In genomic region chr1:153231363-153231762, GRCh38 we compare ENCODE assay signal across 28 cellular contexts. TPM values are rescaled to one million over a fixed set of nuclear protein-coding genes. Genes with fewer than 3 reads are reported as not detected.
DNase-seq lines count a peak whose midpoint lies in the region; ATAC-seq and TF ChIP-seq lines count a peak whose summit lies in the region.
"Had no signal": no experiment of that assay in that cellular context is flagged by ENCODE, and none has a peak within 500 bp of the region (broad histone marks: within the 10 kb centered on the region; RNA-seq: fewer than 3 reads in every experiment).

No MANE protein-coding gene starts in this region.

- no peaks in the 10 kb centered on the region for H3K36me3 Mint-ChIP-seq in dendritic cell treated with granulocyte-macrophage colony-stimulating factor and Interleukin-4, amounts not matched to agents 40 ng/mL and 50 ng/mL, for 4 days (ENCODE audit: low read depth)
- H3K36me3 Mint-ChIP-seq in chondrocyte (ENCODE audit: low read depth), result no peaks in the 10 kb centered on the region
- H3K36me3 Mint-ChIP-seq: activated CD8-positive, alpha-beta memory T cell treated with anti-CD3 and anti-CD28 coated beads, Interleukin-2, amount 10 ng/mL, durations not matched to agents 7 days and 5 days; stimulated activated naive B cell treated with anti-CD40 and anti-IgM and Interleukin-4, amounts not matched to agents 10 μg/mL and 1 μg/mL and 100 μg/mL, for 72 hours had no signal

- H3K4me1 ChIP-seq in left ventricle myocardium inferior, result no peaks in the 10 kb centered on the region
- H3K4me1 ChIP-seq in muscle layer of duodenum (ENCODE audit: control insufficient read depth in 1 of 2, insufficient read depth in 2 of 2, low read length in 2 of 2), result no peaks in the 10 kb centered on the region
- H3K4me1 ChIP-seq: BE2C, testis had no signal

- H3K4me3 ChIP-seq in left ventricle myocardium inferior (no peak overlapping the region), muscle layer of duodenum (ENCODE audit: low read depth in 1 of 2, low read length in 2 of 2) (no peak overlapping the region)
- H3K4me3 ChIP-seq: heart left ventricle, testis had no signal

- H3K9me3 Mint-ChIP-seq in dendritic cell treated with granulocyte-macrophage colony-stimulating factor and Interleukin-4, amounts not matched to agents 40 ng/mL and 50 ng/mL, for 4 days, result no peaks in the 10 kb centered on the region
- no peaks in the 10 kb centered on the region for H3K9me3 Mint-ChIP-seq in chondrocyte (ENCODE audit: low read depth)
- H3K9me3 Mint-ChIP-seq: activated B cell treated with CpG ODN at 0.5 μM for 24 hours; stimulated activated naive B cell treated with anti-CD40 and anti-IgM and Interleukin-4, amounts not matched to agents 10 μg/mL and 1 μg/mL and 100 μg/mL, for 72 hours had no signal

- H3K4me1 Mint-ChIP-seq in dendritic cell treated with granulocyte-macrophage colony-stimulating factor and Interleukin-4, amounts not matched to agents 40 ng/mL and 50 ng/mL, for 4 days (ENCODE audit: low read depth), result peaks cover 33% of the 10 kb centered on the region
- H3K4me1 Mint-ChIP-seq in chondrocyte (ENCODE audit: low read depth), result no peaks in the 10 kb centered on the region
- H3K4me1 Mint-ChIP-seq: activated B cell treated with CpG ODN at 0.5 μM for 24 hours; activated CD8-positive, alpha-beta memory T cell treated with anti-CD3 and anti-CD28 coated beads, Interleukin-2, amount 10 ng/mL, durations not matched to agents 7 days and 5 days had no signal

- H3K27me3 Mint-ChIP-seq in dendritic cell treated with granulocyte-macrophage colony-stimulating factor and Interleukin-4, amounts not matched to agents 40 ng/mL and 50 ng/mL, for 4 days, result no peaks in the 10 kb centered on the region
- H3K27me3 Mint-ChIP-seq in chondrocyte (ENCODE audit: low read depth), result peaks cover 17% of the 10 kb centered on the region

- no peak overlapping the region for H3K4me3 Mint-ChIP-seq in dendritic cell treated with granulocyte-macrophage colony-stimulating factor and Interleukin-4, amounts not matched to agents 40 ng/mL and 50 ng/mL, for 4 days
- no peak overlapping the region for H3K4me3 Mint-ChIP-seq in chondrocyte (ENCODE audit: unreplicated experiment)
- H3K4me3 Mint-ChIP-seq: activated B cell treated with CpG ODN at 0.5 μM for 24 hours; activated CD8-positive, alpha-beta memory T cell treated with anti-CD3 and anti-CD28 coated beads, Interleukin-2, amount 10 ng/mL, durations not matched to agents 7 days and 5 days; stimulated activated naive B cell treated with anti-CD40 and anti-IgM and Interleukin-4, amounts not matched to agents 10 μg/mL and 1 μg/mL and 100 μg/mL, for 72 hours had no signal

- DNase-seq in left ventricle myocardium superior (no peak), left ventricle myocardium inferior (no peak), chondrocyte (ENCODE audit: low spot score) (no peak), NCI-H1105 (lab: John Stamatoyannopoulos, UW) (no peak), NCI-H774 (lab: John Stamatoyannopoulos, UW) (no peak)
- DNase-seq: activated B cell treated with CpG ODN at 0.5 μM for 24 hours; activated CD4-positive, alpha-beta T cell treated with anti-CD3 and anti-CD28 coated beads, Interleukin-2, amount 50 U/mL, for 1 hour; activated CD8-positive, alpha-beta memory T cell treated with anti-CD3 and anti-CD28 coated beads, Interleukin-2, amount 10 ng/mL, durations not matched to agents 7 days and 5 days; activated naive CD4-positive, alpha-beta T cell treated with Interleukin-2 at 50 U/mL for 16 hours; BE2C; DMS153; GOT3; heart left ventricle; mesenchymal stem cell; NCI-H1105 treated with DMSO at 0.1 percent for 48 hours; NCI-H2029; NCI-H345; stimulated activated CD4-positive, alpha-beta T cell treated with anti-CD3 and anti-CD28 coated beads, Interleukin-4, amount 100 ng/mL, for 4 hours; stimulated activated naive B cell treated with anti-CD40 and anti-IgM and Interleukin-4, amounts not matched to agents 10 μg/mL and 1 μg/mL and 100 μg/mL, for 72 hours; T-helper 9 cell; testis had no signal

- H3K27ac Mint-ChIP-seq in dendritic cell treated with granulocyte-macrophage colony-stimulating factor and Interleukin-4, amounts not matched to agents 40 ng/mL and 50 ng/mL, for 4 days, result peak overlapping the region; percentile 1
- no peak overlapping the region for H3K27ac Mint-ChIP-seq in chondrocyte (ENCODE audit: unreplicated experiment)
- H3K27ac Mint-ChIP-seq: activated B cell treated with CpG ODN at 0.5 μM for 24 hours; activated CD8-positive, alpha-beta memory T cell treated with anti-CD3 and anti-CD28 coated beads, Interleukin-2, amount 10 ng/mL, durations not matched to agents 7 days and 5 days; progenitor cell of endocrine pancreas had no signal

- intact Hi-C loops in left ventricle myocardium superior (cut with micrococcal nuclease) (no loop called here), left ventricle myocardium inferior (cut with micrococcal nuclease) (no loop called here)
- intact Hi-C loops in dendritic cell treated with granulocyte-macrophage colony-stimulating factor and Interleukin-4, amounts not matched to agents 40 ng/mL and 50 ng/mL, for 4 days (cut with micrococcal nuclease), result no loop called here

- H3K27ac ChIP-seq in left ventricle myocardium inferior (replicated peaks) (no peak overlapping the region), muscle layer of duodenum (ENCODE audit: low read length) (peak overlapping the region; percentile 32)
- H3K27ac ChIP-seq: heart left ventricle, testis had no signal

- TF ChIP-seq CTCF in left ventricle myocardium inferior (IDR thresholded peaks at IDR 0.05; ENCODE audit: borderline replicate concordance), result no peak
- no peak for TF ChIP-seq CTCF in chondrocyte (IDR thresholded peaks at IDR 0.05)

- H3K27me3 ChIP-seq in left ventricle myocardium inferior (ENCODE audit: low read depth) (peaks cover 55% of the 10 kb centered on the region), muscle layer of duodenum (ENCODE audit: low read depth, low read length) (no peaks in the 10 kb centered on the region)
- H3K27me3 ChIP-seq: BE2C, testis had no signal

- H3K36me3 ChIP-seq in left ventricle myocardium inferior (no peaks in the 10 kb centered on the region), muscle layer of duodenum (ENCODE audit: control insufficient read depth in 1 of 2, insufficient read depth in 2 of 2, low read length in 2 of 2) (no peaks in the 10 kb centered on the region)
- H3K36me3 ChIP-seq: BE2C, heart left ventricle had no signal

- no peaks in the 10 kb centered on the region for H3K9me3 ChIP-seq in left ventricle myocardium inferior (replicated peaks)
- no peaks in the 10 kb centered on the region for H3K9me3 ChIP-seq in muscle layer of duodenum (ENCODE audit: control insufficient read depth in 1 of 2, low read length in 2 of 2)
- H3K9me3 ChIP-seq: BE2C, heart left ventricle, testis had no signal

- peak; percentile 11 for ATAC-seq in left ventricle myocardium superior
- ATAC-seq: activated CD8-positive, alpha-beta memory T cell treated with anti-CD3 and anti-CD28 coated beads, Interleukin-2, amount 10 ng/mL, durations not matched to agents 7 days and 5 days; sciatic nerve; stimulated activated naive B cell treated with anti-CD40 and anti-IgM and Interleukin-4, amounts not matched to agents 10 μg/mL and 1 μg/mL and 100 μg/mL, for 72 hours had no signal

RNA-seq across cellular contexts. Expression of gene PRR9, which starts 14.0 kb away (rescaled TPM):
- total RNA-seq in left ventricle myocardium superior (not detected), left ventricle myocardium inferior (not detected), chondrocyte (not detected in 3 replicates)
- total RNA-seq: activated B cell treated with CpG ODN at 0.5 μM for 24 hours; activated CD8-positive, alpha-beta memory T cell treated with anti-CD3 and anti-CD28 coated beads, Interleukin-2, amount 10 ng/mL, durations not matched to agents 7 days and 5 days; kidney epithelial cell; LHCN-M2; myocyte; progenitor cell of endocrine pancreas; sciatic nerve had no signal

RNA-seq across cellular contexts. Expression of gene LORICRIN, which starts 28.1 kb away (rescaled TPM):
- total RNA-seq in left ventricle myocardium superior (not detected), left ventricle myocardium inferior (not detected), chondrocyte (not detected in 3 replicates)
- total RNA-seq: activated CD8-positive, alpha-beta memory T cell treated with anti-CD3 and anti-CD28 coated beads, Interleukin-2, amount 10 ng/mL, durations not matched to agents 7 days and 5 days; heart left ventricle; kidney epithelial cell; LHCN-M2; myocyte; progenitor cell of endocrine pancreas; sciatic nerve had no signal

RNA-seq across cellular contexts. Expression of gene LELP1, which starts 28.1 kb away (rescaled TPM):
- total RNA-seq in left ventricle myocardium superior, result not detected
- not detected for total RNA-seq in left ventricle myocardium inferior
- not detected in 3 replicates for total RNA-seq in chondrocyte
- total RNA-seq: activated B cell treated with CpG ODN at 0.5 μM for 24 hours; activated CD8-positive, alpha-beta memory T cell treated with anti-CD3 and anti-CD28 coated beads, Interleukin-2, amount 10 ng/mL, durations not matched to agents 7 days and 5 days; heart left ventricle; kidney epithelial cell; LHCN-M2; myocyte; progenitor cell of endocrine pancreas; sciatic nerve had no signal
